32 cellular contexts compared by ENCODE assay signal in genomic region chrY:8035653-8036052, GRCh38.
"Had no signal": no experiment of that assay in that cellular context is flagged by ENCODE, and none has a peak within 500 bp of the region (broad histone marks: within the 10 kb centered on the region; RNA-seq: fewer than 3 reads in every experiment).

No MANE protein-coding gene starts in this region.

- DNase-seq: activated B cell treated with CpG ODN at 0.5 μM for 24 hours; activated CD4-positive, alpha-beta memory T cell treated with anti-CD3 and anti-CD28 coated beads for 36 hours; activated CD4-positive, alpha-beta T cell treated with anti-CD3 and anti-CD28 coated beads for 48 hours; activated CD4-positive, alpha-beta T cell treated with anti-CD3 and anti-CD28 coated beads, Interleukin-2, amount 10 ng/mL, durations not matched to agents 7 days and 5 days; activated CD4-positive, alpha-beta T cell treated with anti-CD3 and anti-CD28 coated beads, Interleukin-2, amount 50 U/mL, for 4 hours; activated CD4-positive, CD25-positive, alpha-beta regulatory T cell treated with anti-CD3 and anti-CD28 coated beads, Interleukin-2, amount 50 U/mL, for 72 hours; activated CD8-positive, alpha-beta memory T cell treated with anti-CD3 and anti-CD28 coated beads, Interleukin-2, amount 50 U/mL, for 4 hours; activated CD8-positive, alpha-beta T cell treated with anti-CD3 and anti-CD28 coated beads for 36 hours; activated effector memory CD4-positive, alpha-beta T cell treated with Interleukin-2 at 50 U/mL for 16 hours; activated gamma-delta T cell; activated naive CD4-positive, alpha-beta T cell treated with anti-CD3 and anti-CD28 coated beads, Interleukin-2, amount 10 ng/mL, durations not matched to agents 7 days and 5 days; activated naive CD4-positive, alpha-beta T cell treated with Interleukin-2 at 50 U/mL for 16 hours; activated naive CD8-positive, alpha-beta T cell treated with anti-CD3 and anti-CD28 coated beads, Interleukin-2, amount 10 ng/mL, durations not matched to agents 7 days and 5 days; activated naive CD8-positive, alpha-beta T cell treated with anti-CD3 and anti-CD28 coated beads, Interleukin-2, amount 50 U/mL, for 24 hours; activated T-cell treated with anti-CD3 and anti-CD28 coated beads for 4 hours; activated T-cell treated with anti-CD3 and anti-CD28 coated beads, Interleukin-2, amount 50 U/mL, for 1 hour; activated T-cell treated with anti-CD3 and anti-CD28 coated beads, Interleukin-2, amount 50 U/mL, for 4 hours; activated T-cell treated with anti-CD3 and anti-CD28 coated beads, Interleukin-2, amount 50 U/mL, for 72 hours; amygdala; anterior cingulate cortex; caudate nucleus; SW 1271; T-helper 1 cell; T-helper 2 cell; T-helper 9 cell had no signal

- H3K4me3 Mint-ChIP-seq: activated B cell treated with CpG ODN at 0.5 μM for 24 hours; activated CD4-positive, alpha-beta memory T cell treated with anti-CD3 and anti-CD28 coated beads for 36 hours; activated CD4-positive, alpha-beta T cell treated with anti-CD3 and anti-CD28 coated beads, Interleukin-2, amount 10 ng/mL, durations not matched to agents 7 days and 5 days; activated CD8-positive, alpha-beta T cell treated with anti-CD3 and anti-CD28 coated beads for 36 hours; activated naive CD4-positive, alpha-beta T cell treated with anti-CD3 and anti-CD28 coated beads, Interleukin-2, amount 10 ng/mL, durations not matched to agents 7 days and 5 days; activated naive CD8-positive, alpha-beta T cell; activated naive CD8-positive, alpha-beta T cell treated with anti-CD3 and anti-CD28 coated beads, Interleukin-2, amount 10 ng/mL, durations not matched to agents 7 days and 5 days; activated naive CD8-positive, alpha-beta T cell treated with anti-CD3 and anti-CD28 coated beads, Interleukin-2, amount 50 U/mL, for 24 hours; activated T-cell treated with anti-CD3 and anti-CD28 coated beads, Interleukin-2, amount 50 U/mL, for 4 hours; activated T-cell treated with anti-CD3 and anti-CD28 coated beads, Interleukin-2, amount 50 U/mL, for 72 hours; activated T-helper 1 cell treated with anti-CD3 and anti-CD28 coated beads, Interleukin-12 subunit alpha, Interleukin-12 subunit beta, Interleukin-2, Interleukin-4 antibody, amounts not matched to agents 30 ng/mL and 10 ng/mL and 1 ng/mL, durations not matched to agents 14 hours and 24 hours and 36 hours; brain; central memory CD8-positive, alpha-beta T cell; T-helper 1 cell treated with Interleukin-12 subunit alpha and Interleukin-12 subunit beta and Interleukin-4 antibody, amounts not matched to agents 30 μg/mL and 1 μg/mL, for 36 hours; T-helper 2 cell treated with Interferon-gamma antibody and Interleukin-4, amounts not matched to agents 5 μg/mL and 100 μg/mL, for 36 hours had no signal

- H3K27me3 Mint-ChIP-seq: activated B cell treated with CpG ODN at 0.5 μM for 24 hours; activated CD4-positive, alpha-beta memory T cell treated with anti-CD3 and anti-CD28 coated beads for 36 hours; activated CD4-positive, alpha-beta T cell treated with anti-CD3 and anti-CD28 coated beads, Interleukin-2, amount 10 ng/mL, durations not matched to agents 7 days and 5 days; activated CD8-positive, alpha-beta T cell treated with anti-CD3 and anti-CD28 coated beads for 36 hours; activated naive CD4-positive, alpha-beta T cell treated with anti-CD3 and anti-CD28 coated beads, Interleukin-2, amount 10 ng/mL, durations not matched to agents 7 days and 5 days; activated naive CD8-positive, alpha-beta T cell; activated naive CD8-positive, alpha-beta T cell treated with anti-CD3 and anti-CD28 coated beads, Interleukin-2, amount 10 ng/mL, durations not matched to agents 7 days and 5 days; activated naive CD8-positive, alpha-beta T cell treated with anti-CD3 and anti-CD28 coated beads, Interleukin-2, amount 50 U/mL, for 24 hours; brain; central memory CD8-positive, alpha-beta T cell had no signal

- H3K27ac Mint-ChIP-seq: activated B cell treated with CpG ODN at 0.5 μM for 24 hours; activated CD4-positive, alpha-beta memory T cell treated with anti-CD3 and anti-CD28 coated beads for 36 hours; activated CD4-positive, alpha-beta T cell treated with anti-CD3 and anti-CD28 coated beads, Interleukin-2, amount 10 ng/mL, durations not matched to agents 7 days and 5 days; activated CD8-positive, alpha-beta T cell treated with anti-CD3 and anti-CD28 coated beads for 36 hours; activated naive CD4-positive, alpha-beta T cell treated with anti-CD3 and anti-CD28 coated beads, Interleukin-2, amount 10 ng/mL, durations not matched to agents 7 days and 5 days; activated naive CD8-positive, alpha-beta T cell; activated naive CD8-positive, alpha-beta T cell treated with anti-CD3 and anti-CD28 coated beads, Interleukin-2, amount 10 ng/mL, durations not matched to agents 7 days and 5 days; activated naive CD8-positive, alpha-beta T cell treated with anti-CD3 and anti-CD28 coated beads, Interleukin-2, amount 50 U/mL, for 24 hours; activated T-cell treated with anti-CD3 and anti-CD28 coated beads, Interleukin-2, amount 50 U/mL, for 72 hours; activated T-helper 1 cell treated with anti-CD3 and anti-CD28 coated beads, Interleukin-12 subunit alpha, Interleukin-12 subunit beta, Interleukin-2, Interleukin-4 antibody, amounts not matched to agents 30 ng/mL and 10 ng/mL and 1 ng/mL, durations not matched to agents 14 hours and 24 hours and 36 hours; activated T-helper 2 cell treated with anti-CD3 and anti-CD28 coated beads, Interferon-gamma antibody, Interleukin-2, Interleukin-4, amounts not matched to agents 10 μg/mL and 5 μg/mL and 100 μg/mL, durations not matched to agents 14 hours and 24 hours and 36 hours; brain; T-helper 1 cell treated with Interleukin-12 subunit alpha and Interleukin-12 subunit beta and Interleukin-4 antibody, amounts not matched to agents 30 μg/mL and 1 μg/mL, for 36 hours; T-helper 2 cell treated with Interferon-gamma antibody and Interleukin-4, amounts not matched to agents 5 μg/mL and 100 μg/mL, for 36 hours had no signal

- H3K4me1 Mint-ChIP-seq: activated B cell treated with CpG ODN at 0.5 μM for 24 hours; activated CD4-positive, alpha-beta T cell treated with anti-CD3 and anti-CD28 coated beads, Interleukin-2, amount 10 ng/mL, durations not matched to agents 7 days and 5 days; activated naive CD4-positive, alpha-beta T cell treated with anti-CD3 and anti-CD28 coated beads, Interleukin-2, amount 10 ng/mL, durations not matched to agents 7 days and 5 days; activated naive CD8-positive, alpha-beta T cell treated with anti-CD3 and anti-CD28 coated beads, Interleukin-2, amount 10 ng/mL, durations not matched to agents 7 days and 5 days; activated naive CD8-positive, alpha-beta T cell treated with anti-CD3 and anti-CD28 coated beads, Interleukin-2, amount 50 U/mL, for 24 hours; brain; central memory CD8-positive, alpha-beta T cell had no signal

- ATAC-seq: activated CD8-positive, alpha-beta T cell treated with anti-CD3 and anti-CD28 coated beads for 36 hours; activated naive CD8-positive, alpha-beta T cell treated with anti-CD3 and anti-CD28 coated beads, Interleukin-2, amount 50 U/mL, for 24 hours had no signal

- H3K36me3 Mint-ChIP-seq: activated CD4-positive, alpha-beta memory T cell treated with anti-CD3 and anti-CD28 coated beads for 36 hours; activated naive CD4-positive, alpha-beta T cell treated with anti-CD3 and anti-CD28 coated beads, Interleukin-2, amount 10 ng/mL, durations not matched to agents 7 days and 5 days; activated naive CD8-positive, alpha-beta T cell; activated naive CD8-positive, alpha-beta T cell treated with anti-CD3 and anti-CD28 coated beads, Interleukin-2, amount 10 ng/mL, durations not matched to agents 7 days and 5 days; brain had no signal

- H3K9me3 Mint-ChIP-seq: activated B cell treated with CpG ODN at 0.5 μM for 24 hours; activated CD4-positive, alpha-beta memory T cell treated with anti-CD3 and anti-CD28 coated beads for 36 hours; activated CD4-positive, alpha-beta T cell treated with anti-CD3 and anti-CD28 coated beads, Interleukin-2, amount 10 ng/mL, durations not matched to agents 7 days and 5 days; activated CD8-positive, alpha-beta T cell treated with anti-CD3 and anti-CD28 coated beads for 36 hours; activated naive CD4-positive, alpha-beta T cell treated with anti-CD3 and anti-CD28 coated beads, Interleukin-2, amount 10 ng/mL, durations not matched to agents 7 days and 5 days; activated naive CD8-positive, alpha-beta T cell treated with anti-CD3 and anti-CD28 coated beads, Interleukin-2, amount 10 ng/mL, durations not matched to agents 7 days and 5 days; activated naive CD8-positive, alpha-beta T cell treated with anti-CD3 and anti-CD28 coated beads, Interleukin-2, amount 50 U/mL, for 24 hours; activated T-cell treated with anti-CD3 and anti-CD28 coated beads, Interleukin-2, amount 50 U/mL, for 4 hours; activated T-cell treated with anti-CD3 and anti-CD28 coated beads, Interleukin-2, amount 50 U/mL, for 72 hours; activated T-helper 1 cell treated with anti-CD3 and anti-CD28 coated beads, Interleukin-12 subunit alpha, Interleukin-12 subunit beta, Interleukin-2, Interleukin-4 antibody, amounts not matched to agents 30 ng/mL and 10 ng/mL and 1 ng/mL, durations not matched to agents 14 hours and 24 hours and 36 hours; activated T-helper 2 cell treated with anti-CD3 and anti-CD28 coated beads, Interferon-gamma antibody, Interleukin-2, Interleukin-4, amounts not matched to agents 10 μg/mL and 5 μg/mL and 100 μg/mL, durations not matched to agents 14 hours and 24 hours and 36 hours; brain; central memory CD8-positive, alpha-beta T cell; T-helper 1 cell treated with Interleukin-12 subunit alpha and Interleukin-12 subunit beta and Interleukin-4 antibody, amounts not matched to agents 30 μg/mL and 1 μg/mL, for 36 hours; T-helper 2 cell treated with Interferon-gamma antibody and Interleukin-4, amounts not matched to agents 5 μg/mL and 100 μg/mL, for 36 hours had no signal
